ENCODE assay signal across 21 cellular contexts in genomic region chrX:9182041-9182440, GRCh38.
A peak's percentile ranks its signal among the peaks of the same experiment; 100 is the strongest.
DNase-seq lines count a peak whose midpoint lies in the region; ATAC-seq, FAIRE-seq and TF ChIP-seq lines count a peak whose summit lies in the region.
"Had no signal": no experiment of that assay in that cellular context is flagged by ENCODE, and none has a peak within 500 bp of the region (broad histone marks: within the 10 kb centered on the region; RNA-seq: fewer than 3 reads in every experiment).

No MANE protein-coding gene starts in this region.

- intact Hi-C loops in left ventricle myocardium inferior (cut with micrococcal nuclease) = no loop called here

- H3K9me3 ChIP-seq in A549 (no peaks in the 10 kb centered on the region), left ventricle myocardium inferior (replicated peaks) (peaks cover 10% of the 10 kb centered on the region)

- no peaks in the 10 kb centered on the region for H3K36me3 ChIP-seq in left ventricle myocardium inferior
- H3K36me3 ChIP-seq: SJCRH30 had no signal

- TF ChIP-seq RAD21 in A549 (conservative IDR thresholded peaks at IDR 0.05 in 1 of 2, IDR thresholded peaks at IDR 0.05 in 1 of 2) = no peak

- H3K4me2 ChIP-seq in A549 = no peak overlapping the region

- no peak for TF ChIP-seq EP300 in A549 (IDR thresholded peaks at IDR 0.05)

- TF ChIP-seq CTCF in A549 (IDR thresholded peaks at IDR 0.05) (no peak), left ventricle myocardium inferior (IDR thresholded peaks at IDR 0.05; ENCODE audit: borderline replicate concordance) (no peak)

- peaks cover 15% of the 10 kb centered on the region for H3K4me1 ChIP-seq in A549
- no peaks in the 10 kb centered on the region for H3K4me1 ChIP-seq in left ventricle myocardium inferior
- H3K4me1 ChIP-seq: SJCRH30 had no signal

- peak; percentile 54 for FAIRE-seq in A549 (lab: Jason Lieb, UNC)
- FAIRE-seq: HTR-8/SVneo had no signal

- H3K4me3 ChIP-seq in A549 (no peak overlapping the region), left ventricle myocardium inferior (no peak overlapping the region)
- H3K4me3 ChIP-seq: SJCRH30 had no signal

- CTCF ChIA-PET in A549 (lab: Yijun Ruan, JAX) = interaction anchor here (0.5 to 1.1 kb wide), 2 partner anchors 10 to 24 kb away, joined by 3 read pairs; no protein-coding TSS in a partner anchor

- DNase-seq in A549 (ENCODE audit: low read depth in 1 of 2, low spot score in 1 of 2) (no peak), HCEC 1CT (peak; percentile 8), RPMI7951 (ENCODE audit: low read depth) (peak; percentile 40), glomerular visceral epithelial cell (ENCODE audit: extremely low spot score) (peak; percentile 5), globus pallidus (ENCODE audit: low spot score) (no peak), left ventricle myocardium inferior (no peak)
- DNase-seq: Calu3; CD8-positive, alpha-beta T cell; DMS53; H7; Karpas-422; NCI-H1105; NCI-H2081; NCI-H226; NCI-H524; NCI-H82; OCI-M1; SJCRH30 had no signal

- no peak overlapping the region for H3K27ac ChIP-seq in A549
- H3K27ac ChIP-seq in left ventricle myocardium inferior (replicated peaks) = no peak overlapping the region
- H3K27ac ChIP-seq: RWPE1, SJCRH30 had no signal

- no peaks in the 10 kb centered on the region for H3K27me3 ChIP-seq in left ventricle myocardium inferior (ENCODE audit: low read depth)
- H3K27me3 ChIP-seq: SJCRH30 had no signal

- POLR2A ChIA-PET in A549 (lab: Yijun Ruan, JAX) = no interaction called here

- no peak for TF ChIP-seq POLR2A in A549 (IDR thresholded peaks at IDR 0.05; ENCODE audit: low read length)

- ATAC-seq in A549 = no peak
- ATAC-seq in GM18511 (IDR thresholded peaks at IDR 0.05; ENCODE audit: unreplicated experiment) = no peak
- ATAC-seq: CD8-positive, alpha-beta T cell had no signal

- WGBS in A549 (ENCODE audit: missing lambda C conversion rate) = 50% methylated on average over 3 of the region's 3 CpGs

TF ChIP-seq in A549, 52 proteins besides CTCF, POLR2A, EP300 and RAD21:
- TF ChIP-seq HDAC2 (IDR thresholded peaks at IDR 0.05) (no peak), EHF (CRISPR knock-in tag; IDR thresholded peaks at IDR 0.05) (no peak), TFCP2L1 (CRISPR knock-in tag; IDR thresholded peaks at IDR 0.05) (no peak), RNF2 (IDR thresholded peaks at IDR 0.05; ENCODE audit: borderline replicate concordance, low read depth) (no peak), CHD4 (IDR thresholded peaks at IDR 0.05; ENCODE audit: borderline replicate concordance) (no peak), EHMT2 (IDR thresholded peaks at IDR 0.05; ENCODE audit: low read depth) (no peak), MAFK (IDR thresholded peaks at IDR 0.05; ENCODE audit: partially characterized antibody) (no peak), CBX2 (IDR thresholded peaks at IDR 0.05; ENCODE audit: borderline replicate concordance, low read depth) (no peak), SMC3 (IDR thresholded peaks at IDR 0.05) (no peak), PBX3 (IDR thresholded peaks at IDR 0.05) (no peak), ZNF302 (CRISPR knock-in tag; IDR thresholded peaks at IDR 0.05) (no peak), HOXB5 (CRISPR knock-in tag; IDR thresholded peaks at IDR 0.05) (no peak), RARB (CRISPR knock-in tag; IDR thresholded peaks at IDR 0.05) (no peak), ESRRA (IDR thresholded peaks at IDR 0.05; ENCODE audit: borderline replicate concordance, low read length) (no peak), E2F6 (IDR thresholded peaks at IDR 0.05; ENCODE audit: borderline replicate concordance, low read depth) (no peak), HEYL (CRISPR knock-in tag; IDR thresholded peaks at IDR 0.05) (no peak)
- TF ChIP-seq, protein P1, sequence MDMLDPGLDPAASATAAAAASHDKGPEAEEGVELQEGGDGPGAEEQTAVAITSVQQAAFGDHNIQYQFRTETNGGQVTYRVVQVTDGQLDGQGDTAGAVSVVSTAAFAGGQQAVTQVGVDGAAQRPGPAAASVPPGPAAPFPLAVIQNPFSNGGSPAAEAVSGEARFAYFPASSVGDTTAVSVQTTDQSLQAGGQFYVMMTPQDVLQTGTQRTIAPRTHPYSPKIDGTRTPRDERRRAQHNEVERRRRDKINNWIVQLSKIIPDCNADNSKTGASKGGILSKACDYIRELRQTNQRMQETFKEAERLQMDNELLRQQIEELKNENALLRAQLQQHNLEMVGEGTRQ (IDR thresholded peaks at IDR 0.05) = no peak
- TF ChIP-seq, protein P2, sequence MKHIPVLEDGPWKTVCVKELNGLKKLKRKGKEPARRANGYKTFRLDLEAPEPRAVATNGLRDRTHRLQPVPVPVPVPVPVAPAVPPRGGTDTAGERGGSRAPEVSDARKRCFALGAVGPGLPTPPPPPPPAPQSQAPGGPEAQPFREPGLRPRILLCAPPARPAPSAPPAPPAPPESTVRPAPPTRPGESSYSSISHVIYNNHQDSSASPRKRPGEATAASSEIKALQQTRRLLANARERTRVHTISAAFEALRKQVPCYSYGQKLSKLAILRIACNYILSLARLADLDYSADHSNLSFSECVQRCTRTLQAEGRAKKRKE (CRISPR knock-in tag; IDR thresholded peaks at IDR 0.05; ENCODE audit: low read depth) = no peak

Comparison
In these comparisons a context has a peak if more than half of its experiments do, and no peak if none do; other contexts are left out.
1. DNase-seq: peak in HCEC 1CT (single experiment), RPMI7951 (single experiment) and glomerular visceral epithelial cell (single experiment); none in A549 (0 of 2), globus pallidus (single experiment) and left ventricle myocardium inferior (single experiment).